ENCODE assay signal across 1 cellular context in genomic region chr3:129490273-129490675, GRCh38.
TF ChIP-seq lines count a peak whose summit lies in the region.

No MANE protein-coding gene starts in this region.

TF ChIP-seq in HepG2, 621 proteins besides CTCF, POLR2A, EP300 and RAD21 (continued from another document and continues in another):
- TF ChIP-seq ZNF407 (CRISPR knock-in tag; IDR thresholded peaks at IDR 0.05; ENCODE audit: not compliant biosample characterization) (no peak), PREB (CRISPR knock-in tag; IDR thresholded peaks at IDR 0.05) (no peak), ZSCAN31 (CRISPR knock-in tag; IDR thresholded peaks at IDR 0.05; ENCODE audit: low read depth) (no peak), KMT2B (CRISPR knock-in tag; IDR thresholded peaks at IDR 0.05) (no peak), PBX2 (CRISPR knock-in tag; IDR thresholded peaks at IDR 0.05) (no peak), ZNF260 (CRISPR knock-in tag; IDR thresholded peaks at IDR 0.05; ENCODE audit: borderline replicate concordance, low read depth) (no peak), ZNF18 (CRISPR knock-in tag; IDR thresholded peaks at IDR 0.05; ENCODE audit: insufficient replicate concordance) (no peak), HNRNPLL (IDR thresholded peaks at IDR 0.05; ENCODE audit: low read depth, low read length, poor library complexity, severe bottlenecking) (no peak), USF2 (IDR thresholded peaks at IDR 0.05; ENCODE audit: low read depth, low read length) (no peak), USF2 (CRISPR knock-in tag; IDR thresholded peaks at IDR 0.05; ENCODE audit: borderline replicate concordance) (no peak), TBX2 (CRISPR knock-in tag; IDR thresholded peaks at IDR 0.05; ENCODE audit: borderline replicate concordance) (peak; percentile 33; the same call in 1 of the 2 replicates), ZMYM3 (CRISPR knock-in tag; IDR thresholded peaks at IDR 0.05) (no peak), ZNF605 (CRISPR knock-in tag; IDR thresholded peaks at IDR 0.05) (peak; percentile 77), GATAD1 (CRISPR knock-in tag; IDR thresholded peaks at IDR 0.05) (peak; percentile 42; the same call in 1 of the 2 replicates), IKZF1 (IDR thresholded peaks at IDR 0.05) (no peak), FOXM1 (CRISPR knock-in tag; IDR thresholded peaks at IDR 0.05) (no peak), SAP130 (CRISPR knock-in tag; IDR thresholded peaks at IDR 0.05; ENCODE audit: low read depth) (peak; percentile 69), SALL2 (CRISPR knock-in tag; IDR thresholded peaks at IDR 0.05) (peak; percentile 38; the same call in 1 of the 2 replicates), ZFP36L2 (CRISPR knock-in tag; IDR thresholded peaks at IDR 0.05) (no peak), TEAD3 (CRISPR knock-in tag; optimal IDR thresholded peaks at IDR 0.05; ENCODE audit: borderline replicate concordance) (peak; percentile 64), THAP7 (CRISPR knock-in tag; IDR thresholded peaks at IDR 0.05) (no peak), PTBP1 (IDR thresholded peaks at IDR 0.05; ENCODE audit: low read depth, low read length, poor library complexity, severe bottlenecking) (no peak), PHF8 (CRISPR knock-in tag; IDR thresholded peaks at IDR 0.05) (no peak), MEIS1 (CRISPR knock-in tag; IDR thresholded peaks at IDR 0.05; ENCODE audit: borderline replicate concordance) (no peak), SYNCRIP (IDR thresholded peaks at IDR 0.05; ENCODE audit: insufficient read depth, low read depth, low read length) (no peak), ZSCAN20 (CRISPR knock-in tag; IDR thresholded peaks at IDR 0.05; ENCODE audit: borderline replicate concordance) (no peak), TCF7L2 (IDR thresholded peaks at IDR 0.05; ENCODE audit: low read depth, low read length) (no peak), ZNF33B (CRISPR knock-in tag; IDR thresholded peaks at IDR 0.05) (no peak), GTF3A (CRISPR knock-in tag; conservative IDR thresholded peaks at IDR 0.05) (no peak), MEF2D (CRISPR knock-in tag; IDR thresholded peaks at IDR 0.05) (no peak), NR0B2 (CRISPR knock-in tag; IDR thresholded peaks at IDR 0.05) (no peak), ZBTB26 (CRISPR knock-in tag; IDR thresholded peaks at IDR 0.05; ENCODE audit: borderline replicate concordance) (no peak), ZNF503 (CRISPR knock-in tag; IDR thresholded peaks at IDR 0.05) (no peak), MAZ (IDR thresholded peaks at IDR 0.05; ENCODE audit: borderline replicate concordance, low read depth, low read length) (no peak), MAZ (CRISPR knock-in tag; IDR thresholded peaks at IDR 0.05; ENCODE audit: low read depth) (peak; percentile 74), TERF1 (CRISPR knock-in tag; IDR thresholded peaks at IDR 0.05) (no peak), ZNF713 (CRISPR knock-in tag; IDR thresholded peaks at IDR 0.05) (no peak)
